In genomic region chr6:160221918-160222317, GRCh38 we compare ENCODE assay signal across 18 cellular contexts. TPM values are rescaled to one million over a fixed set of nuclear protein-coding genes. Genes with fewer than 3 reads are reported as not detected.
DNase-seq lines count a peak whose midpoint lies in the region; FAIRE-seq and TF ChIP-seq lines count a peak whose summit lies in the region.
"Had no signal": no experiment of that assay in that cellular context is flagged by ENCODE, and none has a peak within 500 bp of the region (broad histone marks: within the 10 kb centered on the region; RNA-seq: fewer than 3 reads in every experiment).

No MANE protein-coding gene starts in this region.

- peak overlapping the region; percentile 54; the same call in 1 of the 2 replicates for H2BK5ac ChIP-seq in H1 (ENCODE audit: low read depth, low read length)

- 92% methylated on average over 1 of the region's 1 CpG; no CpG with 5 or more reads in 1 of the 2 experiments for WGBS in H1 (ENCODE audit: extremely low coverage in 1 of 2, insufficient coverage in 1 of 2, insufficient read length in 1 of 2, insufficient replicate concordance in 2 of 2, low coverage in 1 of 2, low lambda C conversion rate in 2 of 2, missing lambda C conversion rate in 1 of 2), 2 experiments

- H3K4me3 ChIP-seq in H1 (ENCODE audit: extremely low read depth in 1 of 4, insufficient read depth in 2 of 4, low read depth in 3 of 4, low read length in 4 of 4) (no peak overlapping the region), mucosa of rectum (ENCODE audit: low read length in 2 of 2) (no peak overlapping the region)
- H3K4me3 ChIP-seq: GM23338, K562 had no signal

- no peak overlapping the region for H3K27ac ChIP-seq in H1 (ENCODE audit: low read depth, low read length)
- peak overlapping the region; percentile 75 to 76 for H3K27ac ChIP-seq in mucosa of rectum (ENCODE audit: low read depth in 2 of 2, low read length in 2 of 2)
- H3K27ac ChIP-seq: C4-2B had no signal

- H2BK120ac ChIP-seq in H1 (replicated peaks; ENCODE audit: low read depth, low read length), result no peak overlapping the region

- no peak overlapping the region for H3K4ac ChIP-seq in H1 (replicated peaks; ENCODE audit: insufficient read length, low read depth, low read length)

- H3K9ac ChIP-seq in H1 (replicated peaks in 1 of 4; ENCODE audit: extremely low read depth in 1 of 4, low read depth in 3 of 4, low read length in 3 of 4) (no peak overlapping the region), mucosa of rectum (ENCODE audit: low read depth in 1 of 2, low read length in 2 of 2) (no peak overlapping the region)

- H2BK12ac ChIP-seq in H1 (ENCODE audit: low read depth, low read length), result peak overlapping the region; percentile 89; the same call in 1 of the 2 replicates

- no peak overlapping the region for H2BK15ac ChIP-seq in H1 (ENCODE audit: low read length)

- H3K9me3 ChIP-seq in H1 (ENCODE audit: insufficient read depth in 2 of 2, low read depth in 1 of 2, low read length in 1 of 2) (peaks cover 4 to 8% of the 10 kb centered on the region in 2 experiments), mucosa of rectum (ENCODE audit: control insufficient read depth in 2 of 2, low read length in 2 of 2) (no peaks in the 10 kb centered on the region)
- H3K9me3 ChIP-seq: BE2C had no signal

- H4K8ac ChIP-seq in H1 (ENCODE audit: extremely low read depth, insufficient read depth, low read length), result no peak overlapping the region

- no peak for TF ChIP-seq RAD21 in H1 (IDR thresholded peaks at IDR 0.05 in 1 of 2, conservative IDR thresholded peaks at IDR 0.05 in 1 of 2; ENCODE audit: low read depth in 2 of 2, low read length in 2 of 2)

- no peaks in the 10 kb centered on the region; the same call in 1 of the 2 replicates for H3K23me2 ChIP-seq in H1 (ENCODE audit: low read depth, low read length)

- TF ChIP-seq POLR2A in H1 (IDR thresholded peaks at IDR 0.05; ENCODE audit: control extremely low read depth in 1 of 2, low read depth in 2 of 2, low read length in 2 of 2), result no peak

- no peak overlapping the region for H3K56ac ChIP-seq in H1 (replicated peaks; ENCODE audit: insufficient read length, low read depth, low read length)

- peaks cover 0 to 8% of the 10 kb centered on the region in 2 experiments; a peak in 1 of 4 replicates for H3K79me2 ChIP-seq in H1 (ENCODE audit: control insufficient read depth in 1 of 2, insufficient read depth in 2 of 2, low read length in 2 of 2)

- DNase-seq in HT-29 (ENCODE audit: low spot score) (peak; percentile 16), H1 (ENCODE audit: low read depth in 1 of 2, low spot score in 2 of 2) (no peak), NOMO-1 treated with dmso at 0.1 percent for 144 hours (lab: John Stamatoyannopoulos, UW; ENCODE audit: unreplicated experiment) (no peak), cerebellum (ENCODE audit: low spot score) (no peak), superior temporal gyrus (ENCODE audit: extremely low spot score) (no peak)
- no peak for DNase-seq in activated naive CD4-positive, alpha-beta T cell treated with Interleukin-2 at 50 U/mL for 16 hours
- DNase-seq: BE2C; CD4-positive, alpha-beta memory T cell; DMS153; DMS79 treated with DMSO at 0.1 percent for 48 hours had no signal

- H3K27me3 ChIP-seq in H1 (replicated peaks in 1 of 4; ENCODE audit: control insufficient read depth in 3 of 4, extremely low read depth in 1 of 4, insufficient read depth in 3 of 4, low read length in 3 of 4) (no peaks in the 10 kb centered on the region), mucosa of rectum (ENCODE audit: control insufficient read depth in 2 of 2, insufficient read depth in 2 of 2, low read length in 2 of 2) (no peaks in the 10 kb centered on the region)
- H3K27me3 ChIP-seq: BE2C had no signal

- TF ChIP-seq EP300 in H1 (IDR thresholded peaks at IDR 0.05; ENCODE audit: borderline replicate concordance in 1 of 2, low read depth in 2 of 2, low read length in 2 of 2), result no peak

- POLR2A ChIA-PET in H1 (lab: Charles Lee; ENCODE audit: partially characterized antibody), result no interaction called here

- no peak overlapping the region for H2AFZ ChIP-seq in H1 (ENCODE audit: low read length)
- H2AFZ ChIP-seq: GM23338 had no signal

- no peak overlapping the region for H3K14ac ChIP-seq in H1 (ENCODE audit: insufficient read length)

- 0 out of 4 replicates have a peak overlapping the region, but pooled peaks of 1 of the 2 experiments have one; percentile 34 for H3K4me2 ChIP-seq in H1 (ENCODE audit: insufficient read depth in 1 of 2, low read depth in 2 of 2, low read length in 2 of 2)
- H3K4me2 ChIP-seq: GM23338 had no signal

- peaks cover 7 to 18% (median 15%) of the 10 kb centered on the region in 4 experiments; a peak in 4 of 7 replicates for H3K4me1 ChIP-seq in H1 (replicated peaks in 1 of 4; ENCODE audit: control insufficient read depth in 3 of 4, insufficient read depth in 4 of 4, low read length in 3 of 4)
- H3K4me1 ChIP-seq in mucosa of rectum (ENCODE audit: control insufficient read depth in 2 of 2, insufficient read depth in 2 of 2, low read length in 2 of 2), result peaks cover 3 to 22% of the 10 kb centered on the region in 2 donors
- H3K4me1 ChIP-seq: BE2C had no signal

- TF ChIP-seq CTCF in H1 (IDR thresholded peaks at IDR 0.05; ENCODE audit: control extremely low read depth in 1 of 3, insufficient read depth in 1 of 3, low read depth in 1 of 3, low read length in 3 of 3), result no peak

- peak overlapping the region; percentile 18 for H4K5ac ChIP-seq in H1 (ENCODE audit: insufficient read length, low read depth, low read length)

- H4K91ac ChIP-seq in H1 (replicated peaks; ENCODE audit: insufficient read length, low read length), result peak overlapping the region; percentile 5

- H3K79me1 ChIP-seq in H1 (ENCODE audit: low read depth, low read length), result no peaks in the 10 kb centered on the region

- no peaks in the 10 kb centered on the region for H3K36me3 ChIP-seq in H1 (ENCODE audit: control insufficient read depth in 2 of 4, insufficient read depth in 4 of 4, low read length in 3 of 4)
- H3K36me3 ChIP-seq in mucosa of rectum (ENCODE audit: control insufficient read depth in 2 of 2, insufficient read depth in 2 of 2, low read length in 2 of 2), result no peaks in the 10 kb centered on the region
- H3K36me3 ChIP-seq: BE2C had no signal

- no peak overlapping the region for H3K18ac ChIP-seq in H1 (ENCODE audit: extremely low read depth, low read length)

- H3K23ac ChIP-seq in H1 (ENCODE audit: insufficient read length), result no peak overlapping the region

- peak overlapping the region; percentile 91; the same call in 1 of the 2 replicates for H2AK5ac ChIP-seq in H1 (ENCODE audit: low read depth, low read length)

- no peaks in the 10 kb centered on the region for H4K20me1 ChIP-seq in H1 (replicated peaks in 1 of 2; ENCODE audit: control insufficient read depth in 1 of 2, insufficient read depth in 2 of 2, low read length in 2 of 2)

- CTCF ChIA-PET in H1 (lab: Charles Lee; ENCODE audit: partially characterized antibody), result interaction anchor here (0.7 to 3.7 kb wide), 27 partner anchors 11 to 312 kb away, joined by 3 to 34 read pairs (median 4); partner anchors contain the start of gene SLC22A3

- peak overlapping the region; percentile 97; the same call in 1 of the 2 replicates for H2BK20ac ChIP-seq in H1 (ENCODE audit: low read length)

- no peak for FAIRE-seq in H1 (lab: Jason Lieb, UNC)
- FAIRE-seq: D721Med, G401.6, GM12891, HTR-8/SVneo, K562 had no signal

TF ChIP-seq in H1, 55 proteins besides CTCF, POLR2A, EP300 and RAD21:
- TF ChIP-seq JUND (IDR thresholded peaks at IDR 0.05; ENCODE audit: low read length) (no peak), YY1 (IDR thresholded peaks at IDR 0.05; ENCODE audit: low read depth, low read length) (no peak), SIN3A (conservative IDR thresholded peaks at IDR 0.05 in 1 of 2, IDR thresholded peaks at IDR 0.05 in 1 of 2; ENCODE audit: low read depth in 1 of 2, low read length in 2 of 2) (no peak), CEBPB (IDR thresholded peaks at IDR 0.05; ENCODE audit: low read depth, low read length) (no peak), EGR1 (IDR thresholded peaks at IDR 0.05; ENCODE audit: borderline replicate concordance, low read depth, low read length) (no peak), SIX5 (IDR thresholded peaks at IDR 0.05; ENCODE audit: low read depth, low read length) (no peak), KDM1A (IDR thresholded peaks at IDR 0.05; ENCODE audit: borderline replicate concordance, low read length) (no peak; the same call in 1 of the 2 replicates), JUN (IDR thresholded peaks at IDR 0.05; ENCODE audit: low read depth, low read length) (no peak), ZNF274 (IDR thresholded peaks at IDR 0.05; ENCODE audit: borderline replicate concordance, extremely low read depth, low read length) (no peak), TBP (IDR thresholded peaks at IDR 0.05; ENCODE audit: low read depth, low read length) (no peak)
- TF ChIP-seq, protein P1, sequence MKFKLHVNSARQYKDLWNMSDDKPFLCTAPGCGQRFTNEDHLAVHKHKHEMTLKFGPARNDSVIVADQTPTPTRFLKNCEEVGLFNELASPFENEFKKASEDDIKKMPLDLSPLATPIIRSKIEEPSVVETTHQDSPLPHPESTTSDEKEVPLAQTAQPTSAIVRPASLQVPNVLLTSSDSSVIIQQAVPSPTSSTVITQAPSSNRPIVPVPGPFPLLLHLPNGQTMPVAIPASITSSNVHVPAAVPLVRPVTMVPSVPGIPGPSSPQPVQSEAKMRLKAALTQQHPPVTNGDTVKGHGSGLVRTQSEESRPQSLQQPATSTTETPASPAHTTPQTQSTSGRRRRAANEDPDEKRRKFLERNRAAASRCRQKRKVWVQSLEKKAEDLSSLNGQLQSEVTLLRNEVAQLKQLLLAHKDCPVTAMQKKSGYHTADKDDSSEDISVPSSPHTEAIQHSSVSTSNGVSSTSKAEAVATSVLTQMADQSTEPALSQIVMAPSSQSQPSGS (IDR thresholded peaks at IDR 0.05; ENCODE audit: low read length), result no peak

RNA-seq across cellular contexts. Expression of gene SLC22A2, which starts 36.7 kb away (rescaled TPM):
- total RNA-seq in HT-29 (2014; rRNA removed; shearing (Covaris generic)), result 0.63 TPM in 1 of 2 replicates, not detected in the other
- 1.2 and 1.4 TPM in 2 replicates for total RNA-seq in H1 (2021; fragmentation: NEBNext Ultra II Directional; extraction: Animal tissue kit (Norgen Biotek cat#: 25700))
- 0.23 TPM in 1 of 2 replicates, not detected in the other for polyA plus RNA-seq in H1 (2011; rRNA removed)
- 0.23 TPM for polyA plus RNA-seq in H1 (2011; cell fraction: cytosol; rRNA removed)
- polyA plus RNA-seq in H1 (2011; cell fraction: nucleus; rRNA removed), result 0.24 TPM
- polyA plus RNA-seq in H1 (2012, experiment 1 of 2), result 0.24 to 0.57 TPM (median 0.31 TPM) in 4 replicates
- not detected for polyA plus RNA-seq in H1 (2012, experiment 2 of 2)
- polyA plus RNA-seq in H1 (2013, experiment 1 of 2), result 0.75 TPM
- 0.75 TPM for polyA plus RNA-seq in H1 (2013, experiment 2 of 2)
- polyA minus RNA-seq in H1 (2011; rRNA and poly(A)+ RNA removed), result 0.28 and 1.2 TPM in 2 replicates
- polyA minus RNA-seq in H1 (2011; cell fraction: cytosol; rRNA and poly(A)+ RNA removed), result not detected
- polyA minus RNA-seq in H1 (2011; cell fraction: nucleus; rRNA and poly(A)+ RNA removed), result 0.40 TPM
- total RNA-seq in cerebellum, result 0.36 TPM
- total RNA-seq: CD4-positive, alpha-beta memory T cell; K562 had no signal
- polyA plus RNA-seq: CD4-positive, alpha-beta memory T cell; K562 had no signal
